Comparison of ENCODE assay signal across 8 cellular contexts in the genomic region with DNA sequence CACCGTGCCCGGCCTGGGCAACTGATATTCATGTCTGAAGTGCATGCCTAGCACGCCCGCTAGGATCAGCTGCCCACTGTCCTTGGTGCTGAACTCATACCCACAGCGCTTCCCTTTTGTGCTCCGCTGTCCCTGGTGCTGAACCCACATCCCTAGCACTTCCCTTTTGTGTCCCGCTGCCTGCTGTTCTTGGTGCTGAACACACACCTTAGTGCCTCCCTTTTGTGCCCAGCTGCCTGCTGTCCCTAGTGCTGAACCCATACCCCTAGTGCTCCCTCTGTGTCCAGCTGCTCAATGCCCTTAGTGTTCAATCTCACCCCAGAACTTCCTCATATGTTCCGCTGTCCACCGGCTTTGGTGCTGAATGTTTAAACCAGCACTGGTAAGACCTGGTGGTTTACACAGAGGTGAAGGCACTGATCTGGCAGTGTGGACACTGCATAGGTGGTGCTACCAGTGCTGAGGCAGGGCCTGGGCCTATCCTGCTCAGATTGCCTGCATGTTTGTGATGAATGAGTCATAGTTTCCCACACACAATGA. TPM values are rescaled to one million over a fixed set of nuclear protein-coding genes. Genes with fewer than 3 reads are reported as not detected.
DNase-seq lines count a peak whose midpoint lies in the region; ATAC-seq and TF ChIP-seq lines count a peak whose summit lies in the region.

No MANE protein-coding gene starts in this region.

- H3K9me3 ChIP-seq in MG63 = peaks cover 4% of the 10 kb centered on the region; the same call in 1 of the 2 replicates

- in situ Hi-C loops in Caki2 (cut with HindIII; ENCODE audit: low pct_unique_long_range_greater_than_20kb, low sequenced_read_pairs) = no loop called here

- CTCF ChIA-PET in activated CD4-positive, alpha-beta T cell treated with anti-CD3 and anti-CD28 coated beads, Interleukin-2, amount 10 ng/mL, durations not matched to agents 7 days and 5 days (lab: Charles Lee) = interaction anchor here (0.9 to 1.8 kb wide), 5 partner anchors 8 to 342 kb away, joined by 3 to 6 read pairs (median 3); a partner anchor contains a TSS

- POLR2A ChIA-PET in activated CD4-positive, alpha-beta T cell treated with anti-CD3 and anti-CD28 coated beads, Interleukin-2, amount 10 ng/mL, durations not matched to agents 7 days and 5 days (lab: Charles Lee) = no interaction called here

- no peaks in the 10 kb centered on the region for H3K27me3 Mint-ChIP-seq in activated CD4-positive, alpha-beta T cell treated with anti-CD3 and anti-CD28 coated beads, Interleukin-2, amount 10 ng/mL, durations not matched to agents 7 days and 5 days
- H3K27me3 Mint-ChIP-seq in chondrocyte (ENCODE audit: low read depth) = no peaks in the 10 kb centered on the region

- no peak overlapping the region for H3K4me3 Mint-ChIP-seq in activated CD4-positive, alpha-beta T cell treated with anti-CD3 and anti-CD28 coated beads, Interleukin-2, amount 10 ng/mL, durations not matched to agents 7 days and 5 days
- H3K4me3 Mint-ChIP-seq in chondrocyte (ENCODE audit: unreplicated experiment) = no peak overlapping the region

- no peak overlapping the region for H3K27ac Mint-ChIP-seq in activated CD4-positive, alpha-beta T cell treated with anti-CD3 and anti-CD28 coated beads, Interleukin-2, amount 10 ng/mL, durations not matched to agents 7 days and 5 days
- no peak overlapping the region for H3K27ac Mint-ChIP-seq in chondrocyte (ENCODE audit: unreplicated experiment)

- H3K36me3 Mint-ChIP-seq in activated CD4-positive, alpha-beta T cell treated with anti-CD3 and anti-CD28 coated beads, Interleukin-2, amount 10 ng/mL, durations not matched to agents 7 days and 5 days (ENCODE audit: low read depth) = peaks cover 31% of the 10 kb centered on the region
- peaks cover 25% of the 10 kb centered on the region for H3K36me3 Mint-ChIP-seq in chondrocyte (ENCODE audit: low read depth)

- H3K9me3 Mint-ChIP-seq in activated CD4-positive, alpha-beta T cell treated with anti-CD3 and anti-CD28 coated beads, Interleukin-2, amount 10 ng/mL, durations not matched to agents 7 days and 5 days = no peaks in the 10 kb centered on the region
- H3K9me3 Mint-ChIP-seq in chondrocyte (ENCODE audit: low read depth) = no peaks in the 10 kb centered on the region

- no peaks in the 10 kb centered on the region for H3K4me1 Mint-ChIP-seq in activated CD4-positive, alpha-beta T cell treated with anti-CD3 and anti-CD28 coated beads, Interleukin-2, amount 10 ng/mL, durations not matched to agents 7 days and 5 days
- H3K4me1 Mint-ChIP-seq in chondrocyte (ENCODE audit: low read depth) = no peaks in the 10 kb centered on the region

- H3K4me3 ChIP-seq in MG63 = no peak overlapping the region

- no peaks in the 10 kb centered on the region for H3K27me3 ChIP-seq in MG63

- peak; percentile 100 for DNase-seq in Caki2 (ENCODE audit: low read depth)
- DNase-seq in MG63 = peak; percentile 82
- peak; percentile 92 for DNase-seq in activated CD4-positive, alpha-beta T cell treated with anti-CD3 and anti-CD28 coated beads, Interleukin-2, amount 10 ng/mL, durations not matched to agents 7 days and 5 days
- DNase-seq in chondrocyte (ENCODE audit: low spot score) = no peak
- DNase-seq in left lobe of liver (ENCODE audit: low spot score) = peak; percentile 77
- DNase-seq in stimulated activated CD4-positive, alpha-beta T cell treated with anti-CD3 and anti-CD28 coated beads, Interleukin-4, amount 100 ng/mL, for 4 hours = peak; percentile 47 to 64
- no peak for DNase-seq in NCI-H82 (lab: John Stamatoyannopoulos, UW)

- TF ChIP-seq CTCF in chondrocyte (IDR thresholded peaks at IDR 0.05) = peak; percentile 40

- ATAC-seq in left lobe of liver (peak; percentile 89), HG03045 (IDR thresholded peaks at IDR 0.05; ENCODE audit: unreplicated experiment) (no peak)

- H3K36me3 ChIP-seq in MG63 = peaks cover 15% of the 10 kb centered on the region

RNA-seq across cellular contexts. Expression of a gene that starts 26.3 kb away (rescaled TPM):
- not detected in 2 replicates for total RNA-seq in Caki2 (2014; rRNA removed; shearing (Covaris generic); ENCODE audit: low replicate concordance)
- total RNA-seq in MG63 (2014; rRNA removed; shearing (Covaris generic); ENCODE audit: low replicate concordance) = not detected in 2 replicates
- total RNA-seq in activated CD4-positive, alpha-beta T cell treated with anti-CD3 and anti-CD28 coated beads, Interleukin-2, amount 10 ng/mL, durations not matched to agents 7 days and 5 days = not detected
- not detected in 3 replicates for total RNA-seq in chondrocyte
- 1.3 TPM for total RNA-seq in left lobe of liver

RNA-seq across cellular contexts. Expression of a gene that starts 37.9 kb away (rescaled TPM):
- 44.2 and 50.6 TPM in 2 replicates for total RNA-seq in Caki2 (2014; rRNA removed; shearing (Covaris generic); ENCODE audit: low replicate concordance)
- 14.3 and 41.0 TPM in 2 replicates for total RNA-seq in MG63 (2014; rRNA removed; shearing (Covaris generic); ENCODE audit: low replicate concordance)
- total RNA-seq in activated CD4-positive, alpha-beta T cell treated with anti-CD3 and anti-CD28 coated beads, Interleukin-2, amount 10 ng/mL, durations not matched to agents 7 days and 5 days = 10 to 100 TPM; 75.4 to 86.9 TPM
- total RNA-seq in chondrocyte = 21.0 to 21.9 TPM (median 21.1 TPM) in 3 replicates
- 38.0 TPM for total RNA-seq in left lobe of liver

RNA-seq across cellular contexts. Expression of a gene that starts 38.6 kb away (rescaled TPM):
- 6.8 and 10.8 TPM in 2 replicates for total RNA-seq in Caki2 (2014; rRNA removed; shearing (Covaris generic); ENCODE audit: low replicate concordance)
- total RNA-seq in MG63 (2014; rRNA removed; shearing (Covaris generic); ENCODE audit: low replicate concordance) = 11.4 and 12.0 TPM in 2 replicates
- 10 to 100 TPM; 10.0 to 10.6 TPM for total RNA-seq in activated CD4-positive, alpha-beta T cell treated with anti-CD3 and anti-CD28 coated beads, Interleukin-2, amount 10 ng/mL, durations not matched to agents 7 days and 5 days
- 7.0 to 7.3 TPM (median 7.0 TPM) in 3 replicates for total RNA-seq in chondrocyte
- 3.6 TPM for total RNA-seq in left lobe of liver

RNA-seq across cellular contexts. Expression of a gene that starts 57.9 kb away (rescaled TPM):
- total RNA-seq in Caki2 (2014; rRNA removed; shearing (Covaris generic); ENCODE audit: low replicate concordance) = 96.7 and 102 TPM in 2 replicates
- total RNA-seq in MG63 (2014; rRNA removed; shearing (Covaris generic); ENCODE audit: low replicate concordance) = 76.0 and 81.5 TPM in 2 replicates
- total RNA-seq in activated CD4-positive, alpha-beta T cell treated with anti-CD3 and anti-CD28 coated beads, Interleukin-2, amount 10 ng/mL, durations not matched to agents 7 days and 5 days = 100 to 1,000 TPM; 111 to 127 TPM
- 41.0 to 50.5 TPM (median 44.7 TPM) in 3 replicates for total RNA-seq in chondrocyte
- 24.4 TPM for total RNA-seq in left lobe of liver

RNA-seq across cellular contexts. Expression of a gene that starts 58.2 kb away (rescaled TPM):
- 9.6 TPM in 2 replicates for total RNA-seq in Caki2 (2014; rRNA removed; shearing (Covaris generic); ENCODE audit: low replicate concordance)
- total RNA-seq in MG63 (2014; rRNA removed; shearing (Covaris generic); ENCODE audit: low replicate concordance) = 4.2 and 19.0 TPM in 2 replicates
- total RNA-seq in activated CD4-positive, alpha-beta T cell treated with anti-CD3 and anti-CD28 coated beads, Interleukin-2, amount 10 ng/mL, durations not matched to agents 7 days and 5 days = 10 to 100 TPM; 10.5 to 12.1 TPM
- total RNA-seq in chondrocyte (16.7 to 53.4 TPM (median 53.3 TPM) in 3 replicates), left lobe of liver (787 TPM)

Comparison
In these comparisons a context has a peak if more than half of its experiments do, and no peak if none do; other contexts are left out.
1. DNase-seq: peak in Caki2 (single experiment), MG63 (single experiment), activated CD4-positive, alpha-beta T cell treated with anti-CD3 and anti-CD28 coated beads, Interleukin-2, amount 10 ng/mL, durations not matched to agents 7 days and 5 days (single experiment), left lobe of liver (single experiment) and stimulated activated CD4-positive, alpha-beta T cell treated with anti-CD3 and anti-CD28 coated beads, Interleukin-4, amount 100 ng/mL, for 4 hours (2 of 2); none in chondrocyte (single experiment) and NCI-H82 (single experiment).